In genomic region chr2:39631256-39631655, GRCh38 we compare ENCODE assay signal across 21 cellular contexts. TPM values are rescaled to one million over a fixed set of nuclear protein-coding genes. Genes with fewer than 3 reads are reported as not detected.
DNase-seq lines count a peak whose midpoint lies in the region; ATAC-seq and TF ChIP-seq lines count a peak whose summit lies in the region.
"Had no signal": no experiment of that assay in that cellular context is flagged by ENCODE, and none has a peak within 500 bp of the region (broad histone marks: within the 10 kb centered on the region; RNA-seq: fewer than 3 reads in every experiment).

No MANE protein-coding gene starts in this region.

- H3K27me3 Mint-ChIP-seq in endodermal cell (ENCODE audit: insufficient read depth), result no peaks in the 10 kb centered on the region

- H2AFZ ChIP-seq in ACC112 (ENCODE audit: low read length, unreplicated experiment), result peak overlapping the region; percentile 39
- H2AFZ ChIP-seq in PC-3 (ENCODE audit: low read length), result 0 out of 2 replicates have a peak overlapping the region, but pooled peaks have one; percentile 15
- H2AFZ ChIP-seq in mammary epithelial cell (ENCODE audit: low read depth, low read length), result peak overlapping the region; percentile 86
- no peak overlapping the region for H2AFZ ChIP-seq in osteoblast (ENCODE audit: low read length)

- peaks cover 15% of the 10 kb centered on the region for H3K9me3 Mint-ChIP-seq in endodermal cell

- peak overlapping the region; percentile 4; the same call in 1 of the 2 replicates for H3K9ac ChIP-seq in PC-3 (ENCODE audit: low read length)
- no peak overlapping the region for H3K9ac ChIP-seq in mammary epithelial cell (ENCODE audit: insufficient read depth, low read length)
- H3K9ac ChIP-seq in endodermal cell (ENCODE audit: extremely low read depth, low read length, poor library complexity, severe bottlenecking), result no peak overlapping the region
- H3K9ac ChIP-seq: BLaER1 treated with 17β-estradiol and CSF1 and Interleukin-3, amounts not matched to agents 10 nM and 100 nM had no signal

- in situ Hi-C loops in mammary epithelial cell (cut with MboI; ENCODE audit: low sequenced_read_pairs in 2 of 2), result no loop called here

- H3K4me1 ChIP-seq in ACC112 (ENCODE audit: control insufficient read depth, insufficient read depth, low read length, unreplicated experiment), result peaks cover 10% of the 10 kb centered on the region
- H3K4me1 ChIP-seq in PC-3 (ENCODE audit: insufficient read depth, low read length), result peaks cover 39% of the 10 kb centered on the region
- H3K4me1 ChIP-seq in mammary epithelial cell (ENCODE audit: insufficient read depth, low read length), result peaks cover 25% of the 10 kb centered on the region
- H3K4me1 ChIP-seq in osteoblast (ENCODE audit: insufficient read depth, low read length), result peaks cover 30% of the 10 kb centered on the region
- no peaks in the 10 kb centered on the region for H3K4me1 ChIP-seq in endodermal cell (ENCODE audit: control insufficient read depth, insufficient read depth, low read length)
- H3K4me1 ChIP-seq: A549 had no signal

- H3K27me3 ChIP-seq in ACC112 (ENCODE audit: insufficient read depth, low read length) (no peaks in the 10 kb centered on the region), PC-3 (ENCODE audit: low read length) (no peaks in the 10 kb centered on the region), mammary epithelial cell (ENCODE audit: insufficient read depth, low read length) (no peaks in the 10 kb centered on the region), osteoblast (ENCODE audit: insufficient read depth, low read length) (no peaks in the 10 kb centered on the region), endodermal cell (ENCODE audit: control insufficient read depth, insufficient read depth, low read length, poor library complexity, severe bottlenecking) (no peaks in the 10 kb centered on the region)
- H3K27me3 ChIP-seq: BLaER1 treated with 17β-estradiol and CSF1 and Interleukin-3, amounts not matched to agents 10 nM and 100 nM; MG63 had no signal

- H3F3A ChIP-seq in PC-3 (ENCODE audit: low read length, unreplicated experiment), result no peaks in the 10 kb centered on the region

- ATAC-seq in PC-3, result no peak
- ATAC-seq in GM18868 (IDR thresholded peaks at IDR 0.05; ENCODE audit: unreplicated experiment), result no peak
- ATAC-seq: Panc1 had no signal

- H3K79me2 ChIP-seq in ACC112 (ENCODE audit: control insufficient read depth, insufficient read depth, low read length, unreplicated experiment) (no peaks in the 10 kb centered on the region), PC-3 (ENCODE audit: low read length) (no peaks in the 10 kb centered on the region), mammary epithelial cell (ENCODE audit: insufficient read depth, low read length) (no peaks in the 10 kb centered on the region), osteoblast (ENCODE audit: insufficient read depth, low read length) (no peaks in the 10 kb centered on the region)

- WGBS in mammary epithelial cell (ENCODE audit: low coverage, missing lambda C conversion rate), result 68% methylated on average over 3 of the region's 3 CpGs
- 84 to 100% methylated on average over 3 of the region's 3 CpGs for WGBS in endodermal cell (ENCODE audit: insufficient coverage in 1 of 2, insufficient read length in 1 of 2), 2 experiments

- POLR2A ChIA-PET in PC-3 (lab: Charles Lee; ENCODE audit: unreplicated experiment), result no interaction called here

- no peak overlapping the region for H3K4me3 Mint-ChIP-seq in endodermal cell
- H3K4me3 Mint-ChIP-seq: CD8-positive, alpha-beta memory T cell; H9 had no signal

- intact Hi-C loops in PC-3 (cut with micrococcal nuclease) (no loop called here), mammary epithelial cell (cut with micrococcal nuclease) (no loop called here)

- no peaks in the 10 kb centered on the region for H3K9me2 ChIP-seq in PC-3 (replicated peaks; ENCODE audit: low read length)

- BruUV-seq in PC-3 (replicated peaks; lab: Mats Ljungman, UMichigan) (no TSS peak), mammary epithelial cell (replicated peaks; lab: Mats Ljungman, UMichigan) (no TSS peak)

- H4K20me1 ChIP-seq in PC-3 (ENCODE audit: low read length), result no peaks in the 10 kb centered on the region
- no peaks in the 10 kb centered on the region for H4K20me1 ChIP-seq in mammary epithelial cell (ENCODE audit: insufficient read depth, low read length)
- no peaks in the 10 kb centered on the region for H4K20me1 ChIP-seq in osteoblast (ENCODE audit: insufficient read depth, low read length)
- H4K20me1 ChIP-seq: BLaER1 treated with 17β-estradiol and CSF1 and Interleukin-3, amounts not matched to agents 10 nM and 100 nM had no signal

- DNase-seq in PC-3, result no peak
- DNase-seq in mammary epithelial cell, result peak; percentile 3
- peak; percentile 84 for DNase-seq in osteoblast (ENCODE audit: insufficient read length, low spot score, missing footprints)
- no peak for DNase-seq in activated effector memory CD4-positive, alpha-beta T cell treated with Interleukin-2 at 50 U/mL for 16 hours
- DNase-seq in endodermal cell, result no peak
- DNase-seq in NK-92 treated with Interleukin-12 subunit alpha and Interleukin-12 subunit beta, amount 100 ng/mL, for 24 hours (lab: John Stamatoyannopoulos, UW), result no peak
- DNase-seq: CD8-positive, alpha-beta memory T cell; H9; Karpas-422; NCI-H1048; NCI-H1436 treated with DMSO at 0.1 percent for 48 hours; NCI-H2029; NCI-H526 had no signal

- H3K4me2 ChIP-seq in PC-3 (ENCODE audit: low read length) (peak overlapping the region; percentile 8; the same call in 1 of the 2 replicates), mammary epithelial cell (ENCODE audit: insufficient read depth, low read depth, low read length) (no peak overlapping the region), osteoblast (ENCODE audit: insufficient read depth, low read length) (peak overlapping the region; percentile 31)
- H3K4me2 ChIP-seq: A549; BLaER1 treated with 17β-estradiol and CSF1 and Interleukin-3, amounts not matched to agents 10 nM and 100 nM had no signal

- CTCF ChIA-PET in PC-3 (lab: Charles Lee) (interaction anchor here (0.6 kb wide), 1 partner anchor 37 kb away, joined by 3 read pairs; no protein-coding TSS in a partner anchor), mammary epithelial cell (lab: Charles Lee; ENCODE audit: low non-redundant PET) (no interaction called here)

- H3K9me3 ChIP-seq in PC-3 (ENCODE audit: low read length) (no peaks in the 10 kb centered on the region), mammary epithelial cell (replicated peaks; ENCODE audit: insufficient read depth, low read length) (no peaks in the 10 kb centered on the region), osteoblast (ENCODE audit: low read depth, low read length) (no peaks in the 10 kb centered on the region), endodermal cell (ENCODE audit: control insufficient read depth, low read length) (peaks cover 4% of the 10 kb centered on the region)
- H3K9me3 ChIP-seq: A549, MG63 had no signal

- H3K27ac ChIP-seq in ACC112 (ENCODE audit: low read depth, low read length), result peak overlapping the region; percentile 57; the same call in 1 of the 2 replicates
- peak overlapping the region; percentile 72 for H3K27ac ChIP-seq in PC-3 (ENCODE audit: low read length)
- peak overlapping the region; percentile 70 for H3K27ac ChIP-seq in mammary epithelial cell (ENCODE audit: insufficient read depth, low read depth, low read length)
- H3K27ac ChIP-seq in osteoblast (ENCODE audit: low read depth, low read length), result peak overlapping the region; percentile 91
- no peak overlapping the region for H3K27ac ChIP-seq in endodermal cell (ENCODE audit: low read depth, low read length)
- H3K27ac ChIP-seq: A549; BLaER1 treated with 17β-estradiol and CSF1 and Interleukin-3, amounts not matched to agents 10 nM and 100 nM; HL-60 had no signal

- dilution Hi-C loops in mammary epithelial cell (cut with HindIII; ENCODE audit: low sequenced_read_pairs), result no loop called here

- H3K4me1 Mint-ChIP-seq in endodermal cell, result peaks cover 9% of the 10 kb centered on the region
- H3K4me1 Mint-ChIP-seq: CD8-positive, alpha-beta memory T cell had no signal

- H3K36me3 ChIP-seq in ACC112 (ENCODE audit: insufficient read depth, low read length) (no peaks in the 10 kb centered on the region), PC-3 (ENCODE audit: low read depth, low read length) (no peaks in the 10 kb centered on the region), mammary epithelial cell (ENCODE audit: insufficient read depth, low read length) (no peaks in the 10 kb centered on the region), osteoblast (ENCODE audit: insufficient read depth, low read length) (no peaks in the 10 kb centered on the region), endodermal cell (ENCODE audit: control insufficient read depth, insufficient read depth, low read length) (no peaks in the 10 kb centered on the region)
- H3K36me3 ChIP-seq: BLaER1 treated with 17β-estradiol and CSF1 and Interleukin-3, amounts not matched to agents 10 nM and 100 nM; MG63 had no signal

- TF ChIP-seq CTCF in PC-3 (conservative IDR thresholded peaks at IDR 0.05; ENCODE audit: low read depth, low read length), result no peak
- no peak for TF ChIP-seq CTCF in mammary epithelial cell (conservative IDR thresholded peaks at IDR 0.05 in 1 of 2, IDR thresholded peaks at IDR 0.05 in 1 of 2; ENCODE audit: extremely low read depth in 1 of 2, insufficient read depth in 1 of 2, low read depth in 1 of 2, low read length in 2 of 2)
- no peak for TF ChIP-seq CTCF in osteoblast (IDR thresholded peaks at IDR 0.05; ENCODE audit: extremely low read depth, low read depth, low read length)
- no peak for TF ChIP-seq CTCF in endodermal cell (conservative IDR thresholded peaks at IDR 0.05)

- H3K36me3 Mint-ChIP-seq in endodermal cell (ENCODE audit: low read depth), result no peaks in the 10 kb centered on the region
- H3K36me3 Mint-ChIP-seq: CD8-positive, alpha-beta memory T cell had no signal

- H3K4me3 ChIP-seq in ACC112 (ENCODE audit: low read depth, low read length), result no peak overlapping the region
- H3K4me3 ChIP-seq in PC-3 (ENCODE audit: low read length), result no peak overlapping the region
- no peak overlapping the region for H3K4me3 ChIP-seq in mammary epithelial cell (replicated peaks in 1 of 3; ENCODE audit: insufficient read depth in 1 of 3, low read depth in 2 of 3, low read length in 3 of 3)
- no peak overlapping the region for H3K4me3 ChIP-seq in osteoblast (ENCODE audit: insufficient read depth, low read length)
- no peak overlapping the region for H3K4me3 ChIP-seq in endodermal cell (ENCODE audit: low read length)
- H3K4me3 ChIP-seq: A549; BLaER1 treated with 17β-estradiol and CSF1 and Interleukin-3, amounts not matched to agents 10 nM and 100 nM; MG63 had no signal

- no peak overlapping the region for H3K27ac Mint-ChIP-seq in endodermal cell
- H3K27ac Mint-ChIP-seq: H9 had no signal

RNA-seq across cellular contexts. Expression of gene TMEM178A, which starts 34.5 kb away (rescaled TPM):
- 0.33 TPM in 1 of 2 replicates, not detected in the other for total RNA-seq in PC-3 (2014; rRNA removed)
- 1 to 10 TPM in 1 of 2 donors, under 1 TPM in 1; 0.19 to 1.5 TPM for total RNA-seq in mammary epithelial cell
- 0.17 TPM for polyA plus RNA-seq in mammary epithelial cell
- polyA minus RNA-seq in mammary epithelial cell, result not detected
- total RNA-seq in osteoblast, result 0.29 and 0.72 TPM in 2 replicates
- 1 to 10 TPM; 5.5 to 7.4 TPM for total RNA-seq in endodermal cell
- 24.1 TPM for polyA plus RNA-seq in endodermal cell (2013, experiment 1 of 2)
- 22.6 TPM for polyA plus RNA-seq in endodermal cell (2013, experiment 2 of 2)
- total RNA-seq: CD8-positive, alpha-beta memory T cell; HT1080 had no signal
- polyA plus RNA-seq: CD8-positive, alpha-beta memory T cell had no signal

Comparison
In these comparisons a context has a peak if more than half of its experiments do, and no peak if none do; other contexts are left out.
1. DNase-seq: peak in mammary epithelial cell (single experiment) and osteoblast (single experiment); none in PC-3 (single experiment), activated effector memory CD4-positive, alpha-beta T cell treated with Interleukin-2 at 50 U/mL for 16 hours (single experiment), endodermal cell (single experiment) and NK-92 treated with Interleukin-12 subunit alpha and Interleukin-12 subunit beta, amount 100 ng/mL, for 24 hours (single experiment).